1 cellular context compared by ENCODE assay signal in genomic region chr13:44078806-44079378, GRCh38.
TF ChIP-seq lines count a peak whose summit lies in the region.

No MANE protein-coding gene starts in this region.

TF ChIP-seq in SK-N-SH, 30 proteins besides CTCF, POLR2A, EP300 and RAD21 (continued from another document):
- no peak for TF ChIP-seq ZBTB33 (IDR thresholded peaks at IDR 0.05; ENCODE audit: borderline replicate concordance, low read depth)
- no peak for TF ChIP-seq MXI1 (IDR thresholded peaks at IDR 0.05; ENCODE audit: low read depth, low read length)
- no peak for TF ChIP-seq RCOR1 (IDR thresholded peaks at IDR 0.05; ENCODE audit: low read length)
- no peak for TF ChIP-seq EZH2phosphoT487 (IDR thresholded peaks at IDR 0.05; ENCODE audit: borderline replicate concordance, low read depth)
- no peak for TF ChIP-seq TCF12 (IDR thresholded peaks at IDR 0.05)
- TF ChIP-seq, protein P1, sequence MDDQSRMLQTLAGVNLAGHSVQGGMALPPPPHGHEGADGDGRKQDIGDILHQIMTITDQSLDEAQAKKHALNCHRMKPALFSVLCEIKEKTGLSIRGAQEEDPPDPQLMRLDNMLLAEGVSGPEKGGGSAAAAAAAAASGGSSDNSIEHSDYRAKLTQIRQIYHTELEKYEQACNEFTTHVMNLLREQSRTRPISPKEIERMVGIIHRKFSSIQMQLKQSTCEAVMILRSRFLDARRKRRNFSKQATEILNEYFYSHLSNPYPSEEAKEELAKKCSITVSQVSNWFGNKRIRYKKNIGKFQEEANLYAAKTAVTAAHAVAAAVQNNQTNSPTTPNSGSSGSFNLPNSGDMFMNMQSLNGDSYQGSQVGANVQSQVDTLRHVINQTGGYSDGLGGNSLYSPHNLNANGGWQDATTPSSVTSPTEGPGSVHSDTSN (IDR thresholded peaks at IDR 0.05): no peak
- TF ChIP-seq IRF3 (IDR thresholded peaks at IDR 0.05; ENCODE audit: low read depth, low read length): no peak
- no peak for TF ChIP-seq POLR2AphosphoS5 (IDR thresholded peaks at IDR 0.05; ENCODE audit: low read depth, low read length)
- TF ChIP-seq, protein P2, sequence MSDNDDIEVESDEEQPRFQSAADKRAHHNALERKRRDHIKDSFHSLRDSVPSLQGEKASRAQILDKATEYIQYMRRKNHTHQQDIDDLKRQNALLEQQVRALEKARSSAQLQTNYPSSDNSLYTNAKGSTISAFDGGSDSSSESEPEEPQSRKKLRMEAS (IDR thresholded peaks at IDR 0.05; ENCODE audit: low read depth): no peak
- TF ChIP-seq SMC3 (IDR thresholded peaks at IDR 0.05; ENCODE audit: low read depth, low read length): no peak
- no peak for TF ChIP-seq MEF2A (IDR thresholded peaks at IDR 0.05; ENCODE audit: borderline replicate concordance, low read depth)
- TF ChIP-seq TAF1 (IDR thresholded peaks at IDR 0.05; ENCODE audit: borderline replicate concordance, low read depth, low read length): no peak
- TF ChIP-seq CHD2 (IDR thresholded peaks at IDR 0.05; ENCODE audit: low read length, partially characterized antibody): no peak
TF ChIP-seq in SK-N-SH: peak in this region for 0.
